9 cellular contexts compared by ENCODE assay signal in genomic region chr1:18556364-18556763, GRCh38.
A peak's percentile ranks its signal among the peaks of the same experiment; 100 is the strongest.
DNase-seq lines count a peak whose midpoint lies in the region; ATAC-seq and TF ChIP-seq lines count a peak whose summit lies in the region.
"Had no signal": no experiment of that assay in that cellular context is flagged by ENCODE, and none has a peak within 500 bp of the region (broad histone marks: within the 10 kb centered on the region; RNA-seq: fewer than 3 reads in every experiment).

No MANE protein-coding gene starts in this region.

- H3K79me2 ChIP-seq in DOHH2 (ENCODE audit: control insufficient read depth, low read length), result no peaks in the 10 kb centered on the region

- H3K4me2 ChIP-seq in DOHH2 (ENCODE audit: low read length), result no peak overlapping the region

- H3F3A ChIP-seq in DOHH2 (ENCODE audit: control insufficient read depth, insufficient read depth), result no peaks in the 10 kb centered on the region

- peak; percentile 60 for DNase-seq in HT-29 (ENCODE audit: low spot score)
- DNase-seq in adipocyte (ENCODE audit: low read depth), result peak; percentile 29
- DNase-seq in lung microvascular endothelial cell (ENCODE audit: low read depth in 2 of 2), result peak; percentile 28 to 50
- DNase-seq in ureter (ENCODE audit: low spot score), result no peak
- no peak for DNase-seq in anterior cingulate cortex (lab: John Stamatoyannopoulos, UW)
- DNase-seq in activated T-helper 2 cell treated with anti-CD3 and anti-CD28 coated beads, Interferon-gamma antibody, Interleukin-2, Interleukin-4, amounts not matched to agents 10 μg/mL and 5 μg/mL and 100 μg/mL, durations not matched to agents 14 hours and 24 hours and 36 hours (ENCODE audit: low spot score), result no peak
- DNase-seq: thyroid gland had no signal

- no peaks in the 10 kb centered on the region for H3K9me3 Mint-ChIP-seq in activated T-helper 2 cell treated with anti-CD3 and anti-CD28 coated beads, Interferon-gamma antibody, Interleukin-2, Interleukin-4, amounts not matched to agents 10 μg/mL and 5 μg/mL and 100 μg/mL, durations not matched to agents 14 hours and 24 hours and 36 hours

- no peak overlapping the region for H3K27ac Mint-ChIP-seq in activated T-helper 2 cell treated with anti-CD3 and anti-CD28 coated beads, Interferon-gamma antibody, Interleukin-2, Interleukin-4, amounts not matched to agents 10 μg/mL and 5 μg/mL and 100 μg/mL, durations not matched to agents 14 hours and 24 hours and 36 hours

- no peak overlapping the region for H3K9ac ChIP-seq in adipocyte (ENCODE audit: low read length)

- no peak overlapping the region for H3K27ac ChIP-seq in DOHH2 (ENCODE audit: low read depth, low read length)
- H3K27ac ChIP-seq: thyroid gland had no signal

- no peaks in the 10 kb centered on the region for H3K36me3 Mint-ChIP-seq in activated T-helper 2 cell treated with anti-CD3 and anti-CD28 coated beads, Interferon-gamma antibody, Interleukin-2, Interleukin-4, amounts not matched to agents 10 μg/mL and 5 μg/mL and 100 μg/mL, durations not matched to agents 14 hours and 24 hours and 36 hours (ENCODE audit: low read depth)

- H3K4me3 ChIP-seq in DOHH2 (ENCODE audit: low read length) (no peak overlapping the region), adipocyte (ENCODE audit: low read length) (no peak overlapping the region)
- H3K4me3 ChIP-seq: thyroid gland had no signal

- no peaks in the 10 kb centered on the region for H3K9me2 ChIP-seq in DOHH2 (replicated peaks; ENCODE audit: control insufficient read depth, low read length)

- TF ChIP-seq CTCF in DOHH2 (IDR thresholded peaks at IDR 0.05; ENCODE audit: low read depth, low read length, poor library complexity, severe bottlenecking), result peak; percentile 55

- no peak overlapping the region for H3K4me3 Mint-ChIP-seq in activated T-helper 2 cell treated with anti-CD3 and anti-CD28 coated beads, Interferon-gamma antibody, Interleukin-2, Interleukin-4, amounts not matched to agents 10 μg/mL and 5 μg/mL and 100 μg/mL, durations not matched to agents 14 hours and 24 hours and 36 hours (ENCODE audit: low read depth)

- H3K4me1 ChIP-seq in DOHH2 (ENCODE audit: control insufficient read depth, low read length) (no peaks in the 10 kb centered on the region), adipocyte (ENCODE audit: control insufficient read depth, insufficient read depth, low read length) (peaks cover 8% of the 10 kb centered on the region)
- H3K4me1 ChIP-seq: thyroid gland had no signal

- no peaks in the 10 kb centered on the region for H3K4me1 Mint-ChIP-seq in activated T-helper 2 cell treated with anti-CD3 and anti-CD28 coated beads, Interferon-gamma antibody, Interleukin-2, Interleukin-4, amounts not matched to agents 10 μg/mL and 5 μg/mL and 100 μg/mL, durations not matched to agents 14 hours and 24 hours and 36 hours (ENCODE audit: low read depth)

- intact Hi-C loops in activated T-helper 2 cell treated with anti-CD3 and anti-CD28 coated beads, Interferon-gamma antibody, Interleukin-2, Interleukin-4, amounts not matched to agents 10 μg/mL and 5 μg/mL and 100 μg/mL, durations not matched to agents 14 hours and 24 hours and 36 hours (cut with micrococcal nuclease), result no loop called here

- H3K27me3 ChIP-seq in DOHH2 (ENCODE audit: control insufficient read depth, low read length), result no peaks in the 10 kb centered on the region; the same call in 1 of the 2 replicates
- H3K27me3 ChIP-seq in adipocyte (replicated peaks; ENCODE audit: control insufficient read depth, insufficient read depth, low read length), result peaks cover 70% of the 10 kb centered on the region

- H4K20me1 ChIP-seq in DOHH2 (ENCODE audit: control insufficient read depth, insufficient read depth, low read depth, low read length), result no peaks in the 10 kb centered on the region

- H3K27me3 Mint-ChIP-seq in activated T-helper 2 cell treated with anti-CD3 and anti-CD28 coated beads, Interferon-gamma antibody, Interleukin-2, Interleukin-4, amounts not matched to agents 10 μg/mL and 5 μg/mL and 100 μg/mL, durations not matched to agents 14 hours and 24 hours and 36 hours (ENCODE audit: low read depth), result peaks cover 28% of the 10 kb centered on the region

- H3K36me3 ChIP-seq in DOHH2 (ENCODE audit: control insufficient read depth, low read length), result no peaks in the 10 kb centered on the region
- no peaks in the 10 kb centered on the region for H3K36me3 ChIP-seq in adipocyte (ENCODE audit: control insufficient read depth, insufficient read depth, low read length, severe bottlenecking)
- H3K36me3 ChIP-seq: thyroid gland had no signal

- ATAC-seq in GM18861 (IDR thresholded peaks at IDR 0.05; ENCODE audit: unreplicated experiment), result no peak

- no peaks in the 10 kb centered on the region for H3K9me3 ChIP-seq in DOHH2 (ENCODE audit: control insufficient read depth, insufficient read depth, low read length)
- no peaks in the 10 kb centered on the region for H3K9me3 ChIP-seq in adipocyte (ENCODE audit: control insufficient read depth, low read length)
- H3K9me3 ChIP-seq: thyroid gland had no signal

Comparison
In these comparisons a context has a peak if more than half of its experiments do, and no peak if none do; other contexts are left out.
1. DNase-seq: peak in HT-29 (single experiment), adipocyte (single experiment) and lung microvascular endothelial cell (2 of 2); none in ureter (single experiment), anterior cingulate cortex (0 of 58) and activated T-helper 2 cell treated with anti-CD3 and anti-CD28 coated beads, Interferon-gamma antibody, Interleukin-2, Interleukin-4, amounts not matched to agents 10 μg/mL and 5 μg/mL and 100 μg/mL, durations not matched to agents 14 hours and 24 hours and 36 hours (single experiment).